ENCODE assay signal across 1 cellular context in the genomic region with DNA sequence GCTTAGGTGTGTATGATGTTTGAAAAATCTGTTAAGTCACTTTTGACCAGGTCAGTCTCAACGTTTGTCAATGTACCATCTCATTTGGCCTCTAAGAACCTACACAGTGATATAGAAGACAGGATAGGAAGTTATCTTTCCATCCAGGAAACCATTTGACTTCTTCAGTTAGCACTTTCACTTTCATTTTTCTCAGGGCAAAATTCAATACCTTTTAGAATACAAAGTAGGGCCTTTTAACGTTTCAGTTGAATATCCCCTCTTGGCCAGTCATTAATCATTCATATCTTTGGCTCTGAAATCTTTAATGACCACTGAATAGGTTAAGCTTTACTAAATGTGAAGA.
TF ChIP-seq lines count a peak whose summit lies in the region.

No MANE protein-coding gene starts in this region.

TF ChIP-seq in endothelial cell of umbilical vein, 7 proteins besides CTCF, POLR2A, EP300 and RAD21:
- TF ChIP-seq MYC (IDR thresholded peaks at IDR 0.05; ENCODE audit: low read depth, low read length) (no peak), FOS (IDR thresholded peaks at IDR 0.05; ENCODE audit: borderline replicate concordance, insufficient read depth, low read length) (no peak), EZH2 (IDR thresholded peaks at IDR 0.05; ENCODE audit: borderline replicate concordance, low read depth, low read length, severe bottlenecking) (no peak), POLR2AphosphoS5 (IDR thresholded peaks at IDR 0.05; ENCODE audit: insufficient read depth, low read depth, low read length) (no peak), JUN (IDR thresholded peaks at IDR 0.05; ENCODE audit: borderline replicate concordance, insufficient read depth, insufficient read length, low read depth) (no peak)
- TF ChIP-seq, protein P1, sequence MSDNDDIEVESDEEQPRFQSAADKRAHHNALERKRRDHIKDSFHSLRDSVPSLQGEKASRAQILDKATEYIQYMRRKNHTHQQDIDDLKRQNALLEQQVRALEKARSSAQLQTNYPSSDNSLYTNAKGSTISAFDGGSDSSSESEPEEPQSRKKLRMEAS (IDR thresholded peaks at IDR 0.05; ENCODE audit: insufficient read depth, insufficient read length), result no peak
TF ChIP-seq in endothelial cell of umbilical vein: peak in this region for 0.
